26 cellular contexts compared by ENCODE assay signal in the genomic region with DNA sequence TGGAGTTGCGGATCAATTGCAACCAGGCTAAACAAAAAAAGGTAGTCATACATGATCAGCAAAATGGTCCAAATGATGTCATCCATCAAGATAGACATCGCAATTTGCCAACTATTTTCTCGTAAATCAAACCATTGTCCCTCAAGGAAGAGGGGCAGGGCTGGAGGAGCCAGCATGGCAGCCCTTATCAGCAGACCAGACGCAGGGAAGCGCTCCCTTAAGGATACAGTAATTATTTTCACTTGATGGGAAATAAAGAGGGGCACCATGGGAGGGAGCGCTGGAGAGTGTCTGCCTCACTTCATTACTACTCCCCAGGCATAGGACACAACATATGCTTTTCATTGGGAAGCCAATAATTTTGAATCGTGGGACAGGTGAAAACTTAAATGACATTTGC.
"Had no signal": no experiment of that assay in that cellular context is flagged by ENCODE, and none has a peak within 500 bp of the region (broad histone marks: within the 10 kb centered on the region; RNA-seq: fewer than 3 reads in every experiment).

No MANE protein-coding gene starts in this region.

- H3K36me3 ChIP-seq: gastrocnemius medialis, prostate gland, right atrium auricular region, tibial artery, upper lobe of left lung had no signal

- H3K27ac Mint-ChIP-seq: naive thymus-derived CD4-positive, alpha-beta T cell; nephron progenitor cell; stimulated activated memory B cell treated with anti-CD40 and anti-IgM and Interleukin-4, amounts not matched to agents 10 μg/mL and 1 μg/mL and 100 μg/mL, for 72 hours had no signal

- H3K4me2 ChIP-seq: smooth muscle cell had no signal

- H3K4me3 Mint-ChIP-seq: naive thymus-derived CD4-positive, alpha-beta T cell; nephron progenitor cell; stimulated activated memory B cell treated with anti-CD40 and anti-IgM and Interleukin-4, amounts not matched to agents 10 μg/mL and 1 μg/mL and 100 μg/mL, for 72 hours had no signal

- H3K27me3 ChIP-seq: gastrocnemius medialis, right atrium auricular region, testis, tibial artery, upper lobe of left lung had no signal

- H3K36me3 Mint-ChIP-seq: naive thymus-derived CD4-positive, alpha-beta T cell; stimulated activated memory B cell treated with anti-CD40 and anti-IgM and Interleukin-4, amounts not matched to agents 10 μg/mL and 1 μg/mL and 100 μg/mL, for 72 hours had no signal

- H3K4me1 Mint-ChIP-seq: naive thymus-derived CD4-positive, alpha-beta T cell; stimulated activated memory B cell treated with anti-CD40 and anti-IgM and Interleukin-4, amounts not matched to agents 10 μg/mL and 1 μg/mL and 100 μg/mL, for 72 hours had no signal

- H3K27ac ChIP-seq: dorsolateral prefrontal cortex, epithelial cell of prostate, gastrocnemius medialis, prostate gland, right atrium auricular region, testis, tibial artery, upper lobe of left lung had no signal

- H3K9me3 Mint-ChIP-seq: naive thymus-derived CD4-positive, alpha-beta T cell had no signal

- ATAC-seq: esophagus mucosa; gastrocnemius medialis; left lobe of liver; naive thymus-derived CD4-positive, alpha-beta T cell; sciatic nerve; stimulated activated memory B cell treated with anti-CD40 and anti-IgM and Interleukin-4, amounts not matched to agents 10 μg/mL and 1 μg/mL and 100 μg/mL, for 72 hours; stimulated activated naive CD8-positive, alpha-beta T cell treated with anti-CD3 and anti-CD28 coated beads, Interleukin-15, Interleukin-2, amounts not matched to agents 100 U/mL and 50 U/mL, for 24 hours had no signal

- H3K9me3 ChIP-seq: gastrocnemius medialis, prostate gland, right atrium auricular region, testis, tibial artery, upper lobe of left lung had no signal

- H3K4me1 ChIP-seq: prostate gland, testis, upper lobe of left lung had no signal

- H3K4me3 ChIP-seq: dorsolateral prefrontal cortex, gastrocnemius medialis, prostate gland, right atrium auricular region, smooth muscle cell, testis, tibial artery, upper lobe of left lung had no signal

- DNase-seq: dorsolateral prefrontal cortex; effector CD4-positive, alpha-beta T cell; foreskin fibroblast; gastrocnemius medialis; head of caudate nucleus; kidney; mesenchymal stem cell; midbrain; naive thymus-derived CD4-positive, alpha-beta T cell; nephron progenitor cell; nucleus accumbens; stimulated activated CD4-positive, alpha-beta T cell treated with anti-CD3 and anti-CD28 coated beads, Interleukin-2, amount 100 ng/mL, for 24 hours; stimulated activated CD4-positive, alpha-beta T cell treated with anti-CD3 and anti-CD28 coated beads, Interleukin-4, amount 100 ng/mL, for 4 hours; stimulated activated naive CD8-positive, alpha-beta T cell treated with anti-CD3 and anti-CD28 coated beads, Interleukin-15, Interleukin-2, amounts not matched to agents 100 U/mL and 50 U/mL, for 24 hours; substantia nigra; testis; tibial artery; upper lobe of left lung had no signal
